ENCODE assay signal across 17 cellular contexts in genomic region chr17:79050591-79050990, GRCh38. TPM values are rescaled to one million over a fixed set of nuclear protein-coding genes. Genes with fewer than 3 reads are reported as not detected.
"Had no signal": no experiment of that assay in that cellular context is flagged by ENCODE, and none has a peak within 500 bp of the region (broad histone marks: within the 10 kb centered on the region; RNA-seq: fewer than 3 reads in every experiment).

No MANE protein-coding gene starts in this region.

- H3K4me3 Mint-ChIP-seq: activated naive CD8-positive, alpha-beta T cell; naive thymus-derived CD4-positive, alpha-beta T cell; stimulated activated naive B cell treated with anti-CD40 and anti-IgM and Interleukin-4, amounts not matched to agents 10 μg/mL and 1 μg/mL and 100 μg/mL, for 72 hours had no signal

- H3K27me3 ChIP-seq: body of pancreas had no signal

- H3K27ac ChIP-seq: body of pancreas, left ventricle myocardium inferior, parathyroid adenoma, WERI-Rb-1 had no signal

- ATAC-seq: body of pancreas; mucosa of descending colon; naive thymus-derived CD4-positive, alpha-beta T cell; sciatic nerve; stimulated activated naive B cell treated with anti-CD40 and anti-IgM and Interleukin-4, amounts not matched to agents 10 μg/mL and 1 μg/mL and 100 μg/mL, for 72 hours had no signal

- H3K4me3 ChIP-seq: body of pancreas, coronary artery, left ventricle myocardium inferior, mucosa of descending colon had no signal

- DNase-seq: activated CD4-positive, alpha-beta T cell treated with anti-CD3 and anti-CD28 coated beads for 1 hour; amygdala; body of pancreas; erythroblast; foreskin melanocyte; glutamatergic neuron; hypothalamus; left ventricle myocardium inferior; naive thymus-derived CD4-positive, alpha-beta T cell; stimulated activated naive B cell treated with anti-CD40 and anti-IgM and Interleukin-4, amounts not matched to agents 10 μg/mL and 1 μg/mL and 100 μg/mL, for 72 hours; WERI-Rb-1 had no signal

- H3K36me3 Mint-ChIP-seq: activated naive CD8-positive, alpha-beta T cell had no signal

- H3K9me3 ChIP-seq: body of pancreas had no signal

- H3K4me1 ChIP-seq: parathyroid adenoma had no signal

- H3K27ac Mint-ChIP-seq: activated naive CD8-positive, alpha-beta T cell; naive thymus-derived CD4-positive, alpha-beta T cell; stimulated activated naive B cell treated with anti-CD40 and anti-IgM and Interleukin-4, amounts not matched to agents 10 μg/mL and 1 μg/mL and 100 μg/mL, for 72 hours had no signal

- H3K36me3 ChIP-seq: WERI-Rb-1 had no signal

RNA-seq across cellular contexts. Expression of gene C1QTNF1, which starts 26.6 kb away (rescaled TPM):
- total RNA-seq: T-helper 2 cell treated with Interferon-gamma antibody and Interleukin-4, amounts not matched to agents 100 ng/mL and 5 ng/mL, for 36 hours had no signal
